7 cellular contexts compared by ENCODE assay signal in the genomic region with DNA sequence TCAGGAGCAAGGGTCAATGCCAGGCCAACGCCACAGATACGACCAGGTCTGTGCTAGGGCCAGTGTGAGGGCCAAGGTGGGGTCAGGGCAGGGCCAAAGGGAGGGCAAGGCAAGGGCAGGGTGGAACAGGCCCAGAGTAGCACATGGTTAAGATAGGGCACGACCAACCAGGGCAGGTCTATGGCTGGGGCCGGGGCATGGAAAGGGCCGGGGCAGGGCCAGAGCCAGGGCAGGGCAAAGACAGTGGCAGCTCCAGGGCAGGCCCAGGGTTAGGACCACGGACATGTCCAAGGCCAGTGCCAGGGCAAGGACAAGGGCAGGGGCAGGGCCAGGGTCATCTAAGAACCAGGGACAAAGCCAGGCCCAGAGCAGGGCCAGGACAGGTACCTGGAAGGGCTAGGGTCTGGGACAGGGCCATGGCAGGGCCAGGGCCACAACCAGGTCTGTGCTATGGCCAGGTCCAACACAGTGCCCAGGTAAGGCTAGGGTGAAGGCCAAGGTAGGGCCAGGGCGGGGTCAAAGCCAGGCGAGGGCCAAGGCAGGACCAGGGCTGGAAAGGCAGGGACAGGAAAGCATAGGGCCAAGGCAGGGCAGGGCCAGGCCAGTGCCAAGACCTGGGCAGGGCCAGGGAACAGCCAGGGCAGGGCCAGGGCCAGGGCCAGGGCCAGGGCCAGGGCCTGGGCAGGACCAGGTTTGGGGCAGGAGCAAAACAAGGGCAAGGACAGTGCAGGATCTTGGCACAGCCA.
A peak's percentile ranks its signal among the peaks of the same experiment; 100 is the strongest.
DNase-seq lines count a peak whose midpoint lies in the region; FAIRE-seq and TF ChIP-seq lines count a peak whose summit lies in the region.
"Not testable (repeated sequence)": the region's sequence is repeated elsewhere in the genome, so short reads cannot be mapped to it uniquely, and the experiment has no call there.

No MANE protein-coding gene starts in this region.

- not testable (repeated sequence) for H3K4me3 ChIP-seq in MG63

- intact Hi-C loops in CD14-positive monocyte (cut with micrococcal nuclease) = not testable (repeated sequence)

- TF ChIP-seq CTCF in CD14-positive monocyte (IDR thresholded peaks at IDR 0.05); chondrocyte (IDR thresholded peaks at IDR 0.05); osteocyte (IDR thresholded peaks at IDR 0.05): not testable (repeated sequence)

- not testable (repeated sequence) for H3K36me3 Mint-ChIP-seq in CD14-positive monocyte; chondrocyte (ENCODE audit: low read depth); osteocyte (ENCODE audit: unreplicated experiment)

- not testable (repeated sequence) for H3K27ac Mint-ChIP-seq in CD14-positive monocyte; chondrocyte (ENCODE audit: unreplicated experiment); osteocyte (ENCODE audit: unreplicated experiment)

- H3K9me3 ChIP-seq in MG63 = not testable (repeated sequence)

- not testable (repeated sequence) for H3K27me3 ChIP-seq in MG63

- DNase-seq in CD14-positive monocyte (ENCODE audit: low spot score) (peak; percentile 46), MG63 (peak; percentile 19), chondrocyte (ENCODE audit: low spot score) (peak; percentile 65), mesenteric fat pad (ENCODE audit: low spot score) (peak; percentile 83), osteocyte (ENCODE audit: extremely low spot score, unreplicated experiment) (peak; percentile 77)
- DNase-seq in HTR-8/SVneo (ENCODE audit: insufficient read length, low spot score); urothelium cell line (ENCODE audit: low spot score): not testable (repeated sequence)

- FAIRE-seq in HTR-8/SVneo (lab: Jason Lieb, UNC) (peak; percentile 90), urothelium cell line (lab: Jason Lieb, UNC) (peak; percentile 97)

- not testable (repeated sequence) for H3K27me3 Mint-ChIP-seq in CD14-positive monocyte (ENCODE audit: low read depth in 3 of 3); chondrocyte (ENCODE audit: low read depth); osteocyte (ENCODE audit: unreplicated experiment)

- H3K4me3 Mint-ChIP-seq in CD14-positive monocyte; chondrocyte (ENCODE audit: unreplicated experiment); osteocyte (ENCODE audit: unreplicated experiment): not testable (repeated sequence)

- not testable (repeated sequence) for H3K4me1 Mint-ChIP-seq in CD14-positive monocyte; chondrocyte (ENCODE audit: low read depth); osteocyte (ENCODE audit: unreplicated experiment)

- not testable (repeated sequence) for H3K36me3 ChIP-seq in MG63

- peaks cover 30 to 48% (median 39%) of the 10 kb centered on the region in 7 donors for H3K9me3 Mint-ChIP-seq in CD14-positive monocyte
- H3K9me3 Mint-ChIP-seq in chondrocyte (ENCODE audit: low read depth) = peaks cover 15% of the 10 kb centered on the region
- not testable (repeated sequence) for H3K9me3 Mint-ChIP-seq in osteocyte (ENCODE audit: unreplicated experiment)
